Comparison of ENCODE assay signal across 8 cellular contexts in the genomic region with DNA sequence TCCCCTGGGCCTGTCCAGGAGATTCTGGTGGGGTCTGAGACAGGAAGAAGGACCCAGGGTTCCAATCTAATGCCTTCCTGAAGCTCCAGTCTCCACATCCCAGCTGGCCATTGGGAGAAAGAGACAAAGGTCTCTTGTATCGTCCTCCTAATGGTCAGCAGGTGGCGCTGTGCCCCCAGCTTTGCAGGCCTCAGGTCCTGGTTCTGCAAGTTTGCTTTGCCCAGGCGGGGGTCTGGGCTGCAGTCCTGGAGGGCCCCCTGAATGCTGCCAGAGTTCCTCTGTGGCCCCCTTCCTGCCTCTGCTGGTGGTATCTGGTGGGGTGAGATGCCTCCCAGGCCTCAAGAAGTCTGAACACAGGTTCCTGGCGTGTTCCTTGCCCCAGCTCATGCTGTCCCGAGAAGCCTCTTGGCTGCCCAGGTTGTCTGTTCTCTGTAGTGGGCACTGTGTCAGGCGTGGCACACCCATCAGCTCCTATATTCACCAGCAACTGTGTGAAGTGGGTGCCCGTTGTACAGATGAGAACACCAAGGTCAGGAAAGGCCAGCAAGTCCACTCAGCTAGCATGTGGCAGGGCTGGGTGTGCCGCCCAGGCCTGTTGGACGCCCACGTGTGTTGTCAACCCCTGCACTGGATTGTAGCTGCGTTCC. TPM values are rescaled to one million over a fixed set of nuclear protein-coding genes. Genes with fewer than 3 reads are reported as not detected.
DNase-seq lines count a peak whose midpoint lies in the region; ATAC-seq and TF ChIP-seq lines count a peak whose summit lies in the region.

No MANE protein-coding gene starts in this region.

- TF ChIP-seq CTCF in epithelial cell of esophagus (IDR thresholded peaks at IDR 0.05; ENCODE audit: insufficient read depth, low read depth, low read length, missing control alignments): peak; percentile 85

- no peaks in the 10 kb centered on the region for H3K9me2 ChIP-seq in GM23248 (ENCODE audit: insufficient read depth)

- no peaks in the 10 kb centered on the region; the same call in 1 of the 2 replicates for H3K27me3 ChIP-seq in GM23248 (replicated peaks; ENCODE audit: insufficient read depth)

- H3K9ac ChIP-seq in GM23248: no peak overlapping the region

- in situ Hi-C loops in GM23248 (cut with MboI): no loop called here

- ATAC-seq in stimulated activated naive CD8-positive, alpha-beta T cell treated with anti-CD3 and anti-CD28 coated beads, Interleukin-15, Interleukin-2, amounts not matched to agents 100 U/mL and 50 U/mL, for 24 hours: peak; percentile 48
- ATAC-seq in HG03342 (IDR thresholded peaks at IDR 0.05; ENCODE audit: unreplicated experiment): no peak

- H3K4me3 ChIP-seq in GM23248: no peak overlapping the region
- H3K4me3 ChIP-seq in epithelial cell of esophagus (ENCODE audit: low read length): no peak overlapping the region

- no peak overlapping the region for H3K27ac ChIP-seq in GM23248

- no peaks in the 10 kb centered on the region for H3K79me2 ChIP-seq in GM23248 (ENCODE audit: insufficient read depth)

- H3K36me3 ChIP-seq in GM23248 (ENCODE audit: low read depth): no peaks in the 10 kb centered on the region

- H4K20me1 ChIP-seq in GM23248 (ENCODE audit: insufficient read depth): no peaks in the 10 kb centered on the region

- 31 to 33% methylated on average over 11 of the region's 11 CpGs for WGBS in GM23248 (ENCODE audit: low coverage in 1 of 2, low lambda C conversion rate in 2 of 2, missing lambda C conversion rate in 2 of 2), 2 experiments

- H3F3A ChIP-seq in GM23248 (ENCODE audit: insufficient read depth): no peaks in the 10 kb centered on the region

- no peak overlapping the region for H2AFZ ChIP-seq in GM23248

- H3K4me1 ChIP-seq in GM23248 (ENCODE audit: insufficient read depth): no peaks in the 10 kb centered on the region

- H3K9me3 ChIP-seq in GM23248 (ENCODE audit: low read depth): no peaks in the 10 kb centered on the region

- DNase-seq in Ammon's horn (ENCODE audit: low spot score) (peak; percentile 80), GM23248 (peak; percentile 68), NCI-H446 (lab: John Stamatoyannopoulos, UW) (peak; percentile 61 to 81), epithelial cell of esophagus (ENCODE audit: low read depth) (peak; percentile 68), midbrain (lab: John Stamatoyannopoulos, UW) (peak; percentile 34)
- DNase-seq in activated CD4-positive, alpha-beta T cell treated with anti-CD3 and anti-CD28 coated beads, Interleukin-2, amount 50 U/mL, for 4 hours: peak; percentile 18 to 23
- peak; percentile 42 for DNase-seq in stimulated activated naive CD8-positive, alpha-beta T cell treated with anti-CD3 and anti-CD28 coated beads, Interleukin-15, Interleukin-2, amounts not matched to agents 100 U/mL and 50 U/mL, for 24 hours

- no peak overlapping the region for H3K4me2 ChIP-seq in GM23248 (ENCODE audit: unreplicated experiment)

RNA-seq across cellular contexts. Expression of a gene that starts 33.8 kb away (rescaled TPM):
- not detected in 2 replicates for total RNA-seq in GM23248 (2014; rRNA removed; shearing (Covaris generic))
- not detected in 2 replicates for polyA plus RNA-seq in GM23248 (2016; fragmentation: Nextera tagmentation; extraction: Ambion mirVana)

RNA-seq across cellular contexts. Expression of a gene that starts 52.3 kb away (rescaled TPM):
- 37.9 and 53.7 TPM in 2 replicates for total RNA-seq in GM23248 (2014; rRNA removed; shearing (Covaris generic))
- 103 and 107 TPM in 2 replicates for polyA plus RNA-seq in GM23248 (2016; fragmentation: Nextera tagmentation; extraction: Ambion mirVana)

Comparison
In these comparisons a context has a peak if more than half of its experiments do, and no peak if none do; other contexts are left out.
1. DNase-seq: peak in every context shown above with its lines; median percentile 80 in Ammon's horn; 71 in NCI-H446; 68 in GM23248; 68 in epithelial cell of esophagus; 42 in stimulated activated naive CD8-positive, alpha-beta T cell treated with anti-CD3 and anti-CD28 coated beads, Interleukin-15, Interleukin-2, amounts not matched to agents 100 U/mL and 50 U/mL, for 24 hours; 34 in midbrain; 20 in activated CD4-positive, alpha-beta T cell treated with anti-CD3 and anti-CD28 coated beads, Interleukin-2, amount 50 U/mL, for 4 hours.